ENCODE assay signal across 8 cellular contexts in genomic region chr3:8963137-8963853, GRCh38. TPM values are rescaled to one million over a fixed set of nuclear protein-coding genes. Genes with fewer than 3 reads are reported as not detected.
A peak's percentile ranks its signal among the peaks of the same experiment; 100 is the strongest.
DNase-seq lines count a peak whose midpoint lies in the region; ATAC-seq, FAIRE-seq and TF ChIP-seq lines count a peak whose summit lies in the region.

A gene with protein sequence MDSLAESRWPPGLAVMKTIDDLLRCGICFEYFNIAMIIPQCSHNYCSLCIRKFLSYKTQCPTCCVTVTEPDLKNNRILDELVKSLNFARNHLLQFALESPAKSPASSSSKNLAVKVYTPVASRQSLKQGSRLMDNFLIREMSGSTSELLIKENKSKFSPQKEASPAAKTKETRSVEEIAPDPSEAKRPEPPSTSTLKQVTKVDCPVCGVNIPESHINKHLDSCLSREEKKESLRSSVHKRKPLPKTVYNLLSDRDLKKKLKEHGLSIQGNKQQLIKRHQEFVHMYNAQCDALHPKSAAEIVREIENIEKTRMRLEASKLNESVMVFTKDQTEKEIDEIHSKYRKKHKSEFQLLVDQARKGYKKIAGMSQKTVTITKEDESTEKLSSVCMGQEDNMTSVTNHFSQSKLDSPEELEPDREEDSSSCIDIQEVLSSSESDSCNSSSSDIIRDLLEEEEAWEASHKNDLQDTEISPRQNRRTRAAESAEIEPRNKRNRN (minus strand): TSS chr3:8963472. CDS start chr3:8963385, 87 bp downstream.

- peak within 1 kb of the TSS; percentile 63; the same call in 1 of the 2 replicates for H2AFZ ChIP-seq in H1 (ENCODE audit: low read length)

- WGBS in H1 (ENCODE audit: extremely low coverage in 1 of 2, insufficient coverage in 1 of 2, insufficient read length in 1 of 2, insufficient replicate concordance in 2 of 2, low coverage in 1 of 2, low lambda C conversion rate in 2 of 2, missing lambda C conversion rate in 1 of 2), 2 experiments: 3% methylated on average over 45 of the region's 45 CpGs; no CpG with 5 or more reads in 1 of the 2 experiments
- WGBS in mesendoderm (ENCODE audit: extremely low coverage, insufficient coverage, low lambda C conversion rate): no CpG with 5 or more reads among the region's 45 CpGs

- H4K8ac ChIP-seq in H1 (ENCODE audit: extremely low read depth, insufficient read depth, low read length) (peak within 1 kb of the TSS; percentile 96), mesendoderm (ENCODE audit: low read depth, low read length) (no peak within 1 kb of the TSS)

- TF ChIP-seq POLR2A in H1 (IDR thresholded peaks at IDR 0.05; ENCODE audit: control extremely low read depth in 1 of 2, low read depth in 2 of 2, low read length in 2 of 2): peak in 1 of 2 experiments; percentile 77; a peak in 2 of 3 replicates

- no peaks in the 10 kb centered on the region for H3K9me3 ChIP-seq in H1 (ENCODE audit: insufficient read depth in 2 of 2, low read depth in 1 of 2, low read length in 1 of 2)

- no peak within 1 kb of the TSS for H3K56ac ChIP-seq in H1 (replicated peaks; ENCODE audit: insufficient read length, low read depth, low read length)
- H3K56ac ChIP-seq in mesendoderm (ENCODE audit: low read length): peak within 1 kb of the TSS; percentile 92

- H3K4ac ChIP-seq in H1 (replicated peaks; ENCODE audit: insufficient read length, low read depth, low read length) (peak within 1 kb of the TSS; percentile 18), mesendoderm (ENCODE audit: low read depth, low read length) (peak within 1 kb of the TSS; percentile 65)

- no peak for TF ChIP-seq CTCF in H1 (IDR thresholded peaks at IDR 0.05; ENCODE audit: control extremely low read depth in 1 of 3, insufficient read depth in 1 of 3, low read depth in 1 of 3, low read length in 3 of 3)

- H3K4me3 ChIP-seq in H1 (ENCODE audit: extremely low read depth in 1 of 4, insufficient read depth in 2 of 4, low read depth in 3 of 4, low read length in 4 of 4) (peak within 1 kb of the TSS; percentile 78 to 93 (median 84)), mesendoderm (ENCODE audit: low read length) (peak within 1 kb of the TSS; percentile 96)

- no peak within 1 kb of the TSS for H3K14ac ChIP-seq in H1 (ENCODE audit: insufficient read length)

- H3K23me2 ChIP-seq in H1 (ENCODE audit: low read depth, low read length): peaks cover 3% of the 10 kb centered on the region; the same call in 1 of the 2 replicates

- no peaks in the 10 kb centered on the region for H3K27me3 ChIP-seq in H1 (replicated peaks in 1 of 4; ENCODE audit: control insufficient read depth in 3 of 4, extremely low read depth in 1 of 4, insufficient read depth in 3 of 4, low read length in 3 of 4)
- H3K27me3 ChIP-seq in mesendoderm (ENCODE audit: insufficient read depth, low read length, poor library complexity): no peaks in the 10 kb centered on the region

- no peak for FAIRE-seq in H1 (lab: Jason Lieb, UNC)

- H3K27ac ChIP-seq in H1 (ENCODE audit: low read depth, low read length) (no peak within 1 kb of the TSS; the same call in 1 of the 2 replicates), mesendoderm (ENCODE audit: low read depth, low read length) (no peak within 1 kb of the TSS)

- no peak for TF ChIP-seq EP300 in H1 (IDR thresholded peaks at IDR 0.05; ENCODE audit: borderline replicate concordance in 1 of 2, low read depth in 2 of 2, low read length in 2 of 2)

- H4K91ac ChIP-seq in H1 (replicated peaks; ENCODE audit: insufficient read length, low read length): peak within 1 kb of the TSS; percentile 26

- no peak within 1 kb of the TSS for H2BK20ac ChIP-seq in H1 (ENCODE audit: low read length)

- H3K4me2 ChIP-seq in H1 (ENCODE audit: insufficient read depth in 1 of 2, low read depth in 2 of 2, low read length in 2 of 2): peak within 1 kb of the TSS; percentile 74 to 86
- H3K4me2 ChIP-seq in mesendoderm (ENCODE audit: low read length): peak within 1 kb of the TSS; percentile 90

- peaks cover 0 to 1% of the 10 kb centered on the region in 2 experiments for H4K20me1 ChIP-seq in H1 (replicated peaks in 1 of 2; ENCODE audit: control insufficient read depth in 1 of 2, insufficient read depth in 2 of 2, low read length in 2 of 2)

- H3K4me1 ChIP-seq in H1 (replicated peaks in 1 of 4; ENCODE audit: control insufficient read depth in 3 of 4, insufficient read depth in 4 of 4, low read length in 3 of 4) (peaks cover 0 to 10% (median 6%) of the 10 kb centered on the region in 4 experiments; a peak in 5 of 7 replicates), mesendoderm (ENCODE audit: control insufficient read depth, low read depth, low read length) (peaks cover 5% of the 10 kb centered on the region)

- no peak for TF ChIP-seq RAD21 in H1 (IDR thresholded peaks at IDR 0.05 in 1 of 2, conservative IDR thresholded peaks at IDR 0.05 in 1 of 2; ENCODE audit: low read depth in 2 of 2, low read length in 2 of 2)

- H2AK5ac ChIP-seq in H1 (ENCODE audit: low read depth, low read length) (no peak within 1 kb of the TSS), mesendoderm (ENCODE audit: low read length) (no peak within 1 kb of the TSS)

- ATAC-seq in GM21367 (IDR thresholded peaks at IDR 0.05; ENCODE audit: unreplicated experiment): peak; percentile 83

- H3K79me2 ChIP-seq in H1 (ENCODE audit: control insufficient read depth in 1 of 2, insufficient read depth in 2 of 2, low read length in 2 of 2) (peaks cover 11 to 45% of the 10 kb centered on the region in 2 experiments), mesendoderm (ENCODE audit: control insufficient read depth, insufficient read depth, low read length) (peaks cover 23% of the 10 kb centered on the region)

- H3K23ac ChIP-seq in H1 (ENCODE audit: insufficient read length) (no peak within 1 kb of the TSS), mesendoderm (ENCODE audit: low read length) (no peak within 1 kb of the TSS)

- H2BK12ac ChIP-seq in H1 (ENCODE audit: low read depth, low read length): no peak within 1 kb of the TSS

- H2BK15ac ChIP-seq in H1 (ENCODE audit: low read length) (no peak within 1 kb of the TSS), mesendoderm (replicated peaks; ENCODE audit: low read depth) (no peak within 1 kb of the TSS)

- H2BK120ac ChIP-seq in H1 (replicated peaks; ENCODE audit: low read depth, low read length) (no peak within 1 kb of the TSS), mesendoderm (ENCODE audit: low read depth, low read length) (no peak within 1 kb of the TSS)

- H4K5ac ChIP-seq in H1 (ENCODE audit: insufficient read length, low read depth, low read length) (peak within 1 kb of the TSS; percentile 63), mesendoderm (ENCODE audit: low read length) (peak within 1 kb of the TSS; percentile 33)

- CTCF ChIA-PET in H1 (lab: Charles Lee; ENCODE audit: partially characterized antibody): no interaction called here

- peak within 1 kb of the TSS; percentile 61 to 88 (median 73) for H3K9ac ChIP-seq in H1 (replicated peaks in 1 of 4; ENCODE audit: extremely low read depth in 1 of 4, low read depth in 3 of 4, low read length in 3 of 4)
- peak within 1 kb of the TSS; percentile 96 for H3K9ac ChIP-seq in mesendoderm (ENCODE audit: low read length)

- H3K79me1 ChIP-seq in H1 (ENCODE audit: low read depth, low read length): peaks cover 14% of the 10 kb centered on the region
- peaks cover 14% of the 10 kb centered on the region for H3K79me1 ChIP-seq in mesendoderm (ENCODE audit: low read length)

- peak; percentile 59 for DNase-seq in COR-L47 (lab: John Stamatoyannopoulos, UW)
- DNase-seq in HT1080 (ENCODE audit: low read depth): peak; percentile 90
- DNase-seq in NOMO-1 treated with dmso at 0.1 percent for 144 hours (lab: John Stamatoyannopoulos, UW; ENCODE audit: unreplicated experiment): peak; percentile 86
- peak; percentile 83 to 86 for DNase-seq in activated CD8-positive, alpha-beta memory T cell treated with anti-CD3 and anti-CD28 coated beads for 4 hours (ENCODE audit: low read depth in 2 of 2)
- peak; percentile 83 to 97 for DNase-seq in H1 (ENCODE audit: low read depth in 1 of 2, low spot score in 2 of 2)
- peak; percentile 95 for DNase-seq in mesendoderm
- peak; percentile 85 for DNase-seq in stimulated activated CD8-positive, alpha-beta memory T cell treated with anti-CD3 and anti-CD28 coated beads, Interleukin-12 subunit alpha, Interleukin-12 subunit beta, amount 100 ng/mL, for 4 hours (ENCODE audit: low read depth)

- H3K18ac ChIP-seq in H1 (ENCODE audit: extremely low read depth, low read length): no peak within 1 kb of the TSS; the same call in 1 of the 2 replicates
- H3K18ac ChIP-seq in mesendoderm (ENCODE audit: low read length): no peak within 1 kb of the TSS

- H3K36me3 ChIP-seq in H1 (ENCODE audit: control insufficient read depth in 2 of 4, insufficient read depth in 4 of 4, low read length in 3 of 4): peaks cover 0 to 5% (median 2%) of the 10 kb centered on the region in 4 experiments; a peak in 2 of 8 replicates
- H3K36me3 ChIP-seq in mesendoderm (ENCODE audit: control insufficient read depth, insufficient read depth, low read length): no peaks in the 10 kb centered on the region

- POLR2A ChIA-PET in H1 (lab: Charles Lee; ENCODE audit: partially characterized antibody): no interaction called here

- 0 out of 2 replicates have a peak within 1 kb of the TSS, but pooled peaks have one; percentile 38 for H2BK5ac ChIP-seq in H1 (ENCODE audit: low read depth, low read length)
- H2BK5ac ChIP-seq in mesendoderm (ENCODE audit: low read length): no peak within 1 kb of the TSS

TF ChIP-seq in H1, 55 proteins besides CTCF, POLR2A, EP300 and RAD21 (continues in another document):
- peak; percentile 40 to 95; a peak in 2 of 4 replicates for TF ChIP-seq SIN3A (conservative IDR thresholded peaks at IDR 0.05 in 1 of 2, IDR thresholded peaks at IDR 0.05 in 1 of 2; ENCODE audit: low read depth in 1 of 2, low read length in 2 of 2)
- no peak for TF ChIP-seq CEBPB (IDR thresholded peaks at IDR 0.05; ENCODE audit: low read depth, low read length)
- peak; percentile 65 for TF ChIP-seq KDM5A (IDR thresholded peaks at IDR 0.05; ENCODE audit: low read length)
- no peak for TF ChIP-seq KDM1A (IDR thresholded peaks at IDR 0.05; ENCODE audit: borderline replicate concordance, low read length)
- TF ChIP-seq SP4 (IDR thresholded peaks at IDR 0.05; ENCODE audit: low read length): no peak

RNA-seq across cellular contexts. Expression of the gene that starts here (rescaled TPM):
- 34.7 and 42.0 TPM in 2 replicates for total RNA-seq in HT1080 (2014; rRNA removed; shearing (Covaris generic))
- 13.7 and 16.3 TPM in 2 replicates for polyA plus RNA-seq in HT1080 (2015; cell fraction: cytosol; rRNA removed)
- polyA plus RNA-seq in HT1080 (2015; cell fraction: nucleus; rRNA removed): 23.9 and 28.1 TPM in 2 replicates
- total RNA-seq in H1 (2021; fragmentation: NEBNext Ultra II Directional; extraction: Animal tissue kit (Norgen Biotek cat#: 25700)): 23.0 and 23.2 TPM in 2 replicates
- polyA plus RNA-seq in H1 (2011; rRNA removed): 13.0 and 22.7 TPM in 2 replicates
- 12.9 TPM for polyA plus RNA-seq in H1 (2011; cell fraction: cytosol; rRNA removed)
- polyA plus RNA-seq in H1 (2011; cell fraction: nucleus; rRNA removed): 8.6 TPM
- polyA plus RNA-seq in H1 (2012, experiment 1 of 2): 8.5 to 13.3 TPM (median 9.9 TPM) in 4 replicates
- 0.59 TPM for polyA plus RNA-seq in H1 (2012, experiment 2 of 2)
- polyA plus RNA-seq in H1 (2013, experiment 1 of 2): 14.7 TPM
- polyA plus RNA-seq in H1 (2013, experiment 2 of 2): 16.1 TPM
- polyA minus RNA-seq in H1 (2011; rRNA and poly(A)+ RNA removed): 20.8 and 23.0 TPM in 2 replicates
- polyA minus RNA-seq in H1 (2011; cell fraction: cytosol; rRNA and poly(A)+ RNA removed): 8.9 TPM
- 33.8 TPM for polyA minus RNA-seq in H1 (2011; cell fraction: nucleus; rRNA and poly(A)+ RNA removed)
- polyA plus RNA-seq in mesendoderm (2013, experiment 1 of 2): 23.8 TPM
- 23.6 TPM for polyA plus RNA-seq in mesendoderm (2013, experiment 2 of 2)
